ENCODE assay signal across 8 cellular contexts in genomic region chr17:79612468-79613194, GRCh38. TPM values are rescaled to one million over a fixed set of nuclear protein-coding genes. Genes with fewer than 3 reads are reported as not detected.
DNase-seq lines count a peak whose midpoint lies in the region; ATAC-seq, FAIRE-seq and TF ChIP-seq lines count a peak whose summit lies in the region.

No MANE protein-coding gene starts in this region.

- no peak for TF ChIP-seq POLR2A in endothelial cell of umbilical vein (IDR thresholded peaks at IDR 0.05; ENCODE audit: low read depth, low read length)

- FAIRE-seq in endothelial cell of umbilical vein (lab: Jason Lieb, UNC), result no peak

- no peaks in the 10 kb centered on the region for H4K20me1 ChIP-seq in endothelial cell of umbilical vein (replicated peaks; ENCODE audit: control insufficient read depth, extremely low read depth, insufficient read depth, low read length)

- DNase-seq in left ventricle myocardium superior, result peak; percentile 45
- DNase-seq in Right ventricle myocardium superior, result no peak
- DNase-seq in NCI-H146 treated with DMSO at 0.1 percent for 48 hours (lab: John Stamatoyannopoulos, UW; ENCODE audit: unreplicated experiment), result peak; percentile 3
- peak; percentile 60 for DNase-seq in UCSD-AML1 (lab: John Stamatoyannopoulos, UW; ENCODE audit: unreplicated experiment)
- peak; percentile 24 for DNase-seq in endothelial cell of umbilical vein (ENCODE audit: low read depth, low spot score)
- DNase-seq in progenitor cell of endocrine pancreas (ENCODE audit: low spot score, unreplicated experiment), result peak; percentile 70
- DNase-seq in GM19240 (ENCODE audit: insufficient read length, low spot score), result no peak
- DNase-seq in coronary artery (ENCODE audit: low spot score), result no peak

- H3K4me2 ChIP-seq in endothelial cell of umbilical vein (ENCODE audit: insufficient read depth, low read length), result no peak overlapping the region

- H3K9me1 ChIP-seq in endothelial cell of umbilical vein (replicated peaks; ENCODE audit: control insufficient read depth, extremely low read depth, insufficient read depth, low read length), result no peaks in the 10 kb centered on the region

- no peaks in the 10 kb centered on the region for H3K4me1 ChIP-seq in endothelial cell of umbilical vein (ENCODE audit: control insufficient read depth, extremely low read depth, insufficient read depth, low read length)

- no peak overlapping the region for H3K27ac ChIP-seq in endothelial cell of umbilical vein (ENCODE audit: insufficient read depth, low read depth, low read length)
- no peak overlapping the region for H3K27ac ChIP-seq in coronary artery

- peaks cover 22 to 40% of the 10 kb centered on the region in 2 experiments for H3K27me3 ChIP-seq in endothelial cell of umbilical vein (ENCODE audit: control insufficient read depth in 2 of 2, insufficient read depth in 2 of 2, low read length in 2 of 2)

- TF ChIP-seq CTCF in endothelial cell of umbilical vein (IDR thresholded peaks at IDR 0.05; ENCODE audit: extremely low read depth in 1 of 2, insufficient read depth in 1 of 2, low read depth in 1 of 2, low read length in 2 of 2) (peak; percentile 80 to 86), progenitor cell of endocrine pancreas (IDR thresholded peaks at IDR 0.05; ENCODE audit: unreplicated experiment) (peak; percentile 89), coronary artery (IDR thresholded peaks at IDR 0.05) (no peak)

- intact Hi-C loops in left ventricle myocardium superior (cut with micrococcal nuclease) (no loop called here), Right ventricle myocardium superior (cut with DNase I) (no loop called here), endothelial cell of umbilical vein (cut with micrococcal nuclease) (loop anchor here (5.0 kb wide), 1 partner anchor 95 kb away; no protein-coding TSS in a partner anchor)

- no peak overlapping the region for H3K9ac ChIP-seq in endothelial cell of umbilical vein (replicated peaks; ENCODE audit: extremely low read depth, insufficient read depth, low read length)

- no peak overlapping the region for H3K4me3 ChIP-seq in endothelial cell of umbilical vein (replicated peaks in 1 of 3; ENCODE audit: insufficient read depth in 1 of 3, low read depth in 1 of 3, low read length in 3 of 3)
- H3K4me3 ChIP-seq in coronary artery, result no peak overlapping the region

- ATAC-seq in left ventricle myocardium superior (no peak), Right ventricle myocardium superior (ENCODE audit: poor library complexity) (no peak)

- POLR2A ChIA-PET in endothelial cell of umbilical vein (lab: Charles Lee), result no interaction called here

- H2AFZ ChIP-seq in endothelial cell of umbilical vein (ENCODE audit: low read depth, low read length), result no peak overlapping the region

- BruUV-seq in endothelial cell of umbilical vein (replicated peaks; lab: Mats Ljungman, UMichigan), result no TSS peak

- no peaks in the 10 kb centered on the region for H3K9me3 Mint-ChIP-seq in progenitor cell of endocrine pancreas (ENCODE audit: low read depth)

- CTCF ChIA-PET in endothelial cell of umbilical vein (lab: Charles Lee), result interaction anchor here (0.6 to 1.2 kb wide), 6 partner anchors 8 to 75 kb away, joined by 3 to 4 read pairs (median 3); no protein-coding TSS in a partner anchor

- H3K27ac Mint-ChIP-seq in progenitor cell of endocrine pancreas, result no peak overlapping the region

- dilution Hi-C loops in endothelial cell of umbilical vein (cut with MboI; ENCODE audit: extremely low pct_ligation_motif_present, low sequenced_read_pairs), result no loop called here

- H3K27me3 Mint-ChIP-seq in progenitor cell of endocrine pancreas, result peaks cover 74% of the 10 kb centered on the region

- H3K36me3 Mint-ChIP-seq in progenitor cell of endocrine pancreas (ENCODE audit: insufficient read depth), result no peaks in the 10 kb centered on the region

- no peaks in the 10 kb centered on the region for H3K79me2 ChIP-seq in endothelial cell of umbilical vein (ENCODE audit: control insufficient read depth, insufficient read depth, low read length)

- H3K4me1 Mint-ChIP-seq in progenitor cell of endocrine pancreas (ENCODE audit: low read depth), result no peaks in the 10 kb centered on the region

- no peaks in the 10 kb centered on the region for H3K9me3 ChIP-seq in endothelial cell of umbilical vein (replicated peaks; ENCODE audit: control insufficient read depth, insufficient read depth, low read length)

- no peaks in the 10 kb centered on the region for H3K36me3 ChIP-seq in endothelial cell of umbilical vein (ENCODE audit: control insufficient read depth in 2 of 2, extremely low read depth in 1 of 2, insufficient read depth in 2 of 2, low read length in 2 of 2)

- H3K4me3 Mint-ChIP-seq in progenitor cell of endocrine pancreas (ENCODE audit: low read depth), result no peak overlapping the region

TF ChIP-seq in endothelial cell of umbilical vein, 7 proteins besides CTCF, POLR2A, EP300 and RAD21:
- TF ChIP-seq MYC (IDR thresholded peaks at IDR 0.05; ENCODE audit: low read depth, low read length) (no peak), JUN (IDR thresholded peaks at IDR 0.05; ENCODE audit: borderline replicate concordance, insufficient read depth, insufficient read length, low read depth) (no peak), EZH2 (IDR thresholded peaks at IDR 0.05; ENCODE audit: borderline replicate concordance, low read depth, low read length, severe bottlenecking) (no peak), POLR2AphosphoS5 (IDR thresholded peaks at IDR 0.05; ENCODE audit: insufficient read depth, low read depth, low read length) (no peak), GATA2 (IDR thresholded peaks at IDR 0.05; ENCODE audit: insufficient read depth, insufficient read length, low read depth, low read length) (no peak), FOS (IDR thresholded peaks at IDR 0.05; ENCODE audit: borderline replicate concordance, insufficient read depth, low read length) (no peak), MAX (IDR thresholded peaks at IDR 0.05; ENCODE audit: insufficient read depth, insufficient read length) (no peak)

RNA-seq across cellular contexts. Expression of gene RBFOX3, which starts 1.8 kb away (rescaled TPM):
- total RNA-seq in left ventricle myocardium superior, result not detected
- total RNA-seq in Right ventricle myocardium superior, result not detected
- not detected in 2 replicates for total RNA-seq in endothelial cell of umbilical vein
- polyA plus RNA-seq in endothelial cell of umbilical vein, result not detected in 2 replicates
- polyA plus RNA-seq in endothelial cell of umbilical vein (2011; cell fraction: cytosol; rRNA removed), result not detected in 2 replicates
- not detected in 2 replicates for polyA plus RNA-seq in endothelial cell of umbilical vein (2011; cell fraction: nucleus; rRNA removed)
- 0.12 and 0.31 TPM in 2 replicates for polyA plus RNA-seq in endothelial cell of umbilical vein (2012)
- polyA minus RNA-seq in endothelial cell of umbilical vein, result not detected in 2 replicates
- not detected for polyA minus RNA-seq in endothelial cell of umbilical vein (2011; cell fraction: cytosol; rRNA and poly(A)+ RNA removed)
- polyA minus RNA-seq in endothelial cell of umbilical vein (2011; cell fraction: nucleus; rRNA and poly(A)+ RNA removed), result not detected in 2 replicates
- 0.62 and 1.0 TPM in 2 replicates for total RNA-seq in progenitor cell of endocrine pancreas

Comparison
In these comparisons a context has a peak if more than half of its experiments do, and no peak if none do; other contexts are left out.
1. DNase-seq: peak in left ventricle myocardium superior (single experiment), NCI-H146 treated with DMSO at 0.1 percent for 48 hours (single experiment), UCSD-AML1 (single experiment), endothelial cell of umbilical vein (single experiment) and progenitor cell of endocrine pancreas (single experiment); none in Right ventricle myocardium superior (single experiment), GM19240 (single experiment) and coronary artery (single experiment).